ENCODE assay signal across 23 cellular contexts in the genomic region with DNA sequence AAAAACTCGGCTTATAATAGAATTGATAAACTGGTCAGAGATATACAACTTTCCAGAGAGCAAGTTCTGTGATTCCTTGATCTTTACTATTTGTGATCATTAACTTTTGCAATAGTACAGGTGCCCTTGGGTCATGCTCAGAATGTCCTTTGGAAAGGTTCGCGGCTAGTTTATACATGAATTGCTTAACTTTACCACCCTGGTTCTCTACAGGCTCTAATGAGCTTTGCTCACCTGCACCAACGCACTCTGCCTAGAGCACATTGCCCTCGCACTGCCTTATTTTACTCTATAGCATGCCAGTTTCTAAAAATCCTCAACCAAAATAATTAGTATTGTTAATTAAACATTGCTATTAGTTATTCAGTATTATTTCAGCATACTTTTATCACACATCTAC.
DNase-seq lines count a peak whose midpoint lies in the region; ATAC-seq, FAIRE-seq and TF ChIP-seq lines count a peak whose summit lies in the region.
"Had no signal": no experiment of that assay in that cellular context is flagged by ENCODE, and none has a peak within 500 bp of the region (broad histone marks: within the 10 kb centered on the region; RNA-seq: fewer than 3 reads in every experiment).

No MANE protein-coding gene starts in this region.

- no peaks in the 10 kb centered on the region for H3K36me3 Mint-ChIP-seq in activated CD8-positive, alpha-beta memory T cell treated with anti-CD3 and anti-CD28 coated beads, Interleukin-2, amount 10 ng/mL, durations not matched to agents 7 days and 5 days
- H3K36me3 Mint-ChIP-seq: CD8-positive, alpha-beta T cell had no signal

- H4K20me1 ChIP-seq in HepG2 (ENCODE audit: insufficient read depth, low read length), result no peaks in the 10 kb centered on the region
- H4K20me1 ChIP-seq in OCI-LY7 (ENCODE audit: insufficient read depth, low read length), result no peaks in the 10 kb centered on the region
- H4K20me1 ChIP-seq: BLaER1 treated with 17β-estradiol and CSF1 and Interleukin-3, amounts not matched to agents 10 nM and 100 nM had no signal

- TF ChIP-seq RAD21 in liver (IDR thresholded peaks at IDR 0.05) (peak; percentile 54 to 63), HepG2 (CRISPR knock-in tag; IDR thresholded peaks at IDR 0.05) (no peak)

- H3K79me2 ChIP-seq in HepG2 (ENCODE audit: insufficient read depth, low read length) (no peaks in the 10 kb centered on the region), OCI-LY7 (ENCODE audit: insufficient read depth, low read depth, low read length) (no peaks in the 10 kb centered on the region)

- H3K4me1 ChIP-seq in liver (ENCODE audit: control insufficient read depth in 4 of 4, insufficient read depth in 4 of 4, low read length in 3 of 4) (peaks cover 2 to 14% (median 12%) of the 10 kb centered on the region in 4 donors), HepG2 (ENCODE audit: insufficient read depth, low read length) (no peaks in the 10 kb centered on the region), right lobe of liver (peaks cover 0 to 27% (median 11%) of the 10 kb centered on the region in 4 donors), OCI-LY7 (ENCODE audit: insufficient read depth, low read length, poor library complexity, severe bottlenecking) (no peaks in the 10 kb centered on the region)
- H3K4me1 ChIP-seq: A549; BLaER1 treated with 17β-estradiol and CSF1 and Interleukin-3, amounts not matched to agents 10 nM and 100 nM; Caco-2 had no signal

- H3K27ac Mint-ChIP-seq in activated CD8-positive, alpha-beta memory T cell treated with anti-CD3 and anti-CD28 coated beads, Interleukin-2, amount 10 ng/mL, durations not matched to agents 7 days and 5 days, result no peak overlapping the region
- H3K27ac Mint-ChIP-seq: B cell; CD4-positive, alpha-beta T cell; CD8-positive, alpha-beta T cell had no signal

- H3K4me3 Mint-ChIP-seq in activated CD8-positive, alpha-beta memory T cell treated with anti-CD3 and anti-CD28 coated beads, Interleukin-2, amount 10 ng/mL, durations not matched to agents 7 days and 5 days, result no peak overlapping the region
- H3K4me3 Mint-ChIP-seq: B cell; CD4-positive, alpha-beta T cell; CD8-positive, alpha-beta T cell had no signal

- H3K9me3 ChIP-seq in liver (ENCODE audit: control insufficient read depth in 4 of 4, low read length in 3 of 4), result no peaks in the 10 kb centered on the region
- no peaks in the 10 kb centered on the region for H3K9me3 ChIP-seq in HepG2 (ENCODE audit: low read length)
- no peaks in the 10 kb centered on the region for H3K9me3 ChIP-seq in right lobe of liver
- H3K9me3 ChIP-seq in OCI-LY7 (ENCODE audit: low read length), result no peaks in the 10 kb centered on the region
- H3K9me3 ChIP-seq: A549; BLaER1 treated with 17β-estradiol and CSF1 and Interleukin-3, amounts not matched to agents 10 nM and 100 nM; Caco-2 had no signal

- BruUV-seq in HepG2 (replicated peaks; lab: Mats Ljungman, UMichigan) (no TSS peak), OCI-LY7 (replicated peaks; lab: Mats Ljungman, UMichigan) (no TSS peak)

- ATAC-seq in HepG2, result no peak
- ATAC-seq in right lobe of liver, result peak; percentile 98 to 100 (median 100)
- no peak for ATAC-seq in activated CD8-positive, alpha-beta memory T cell treated with anti-CD3 and anti-CD28 coated beads, Interleukin-2, amount 10 ng/mL, durations not matched to agents 7 days and 5 days
- ATAC-seq: A549; CD8-positive, alpha-beta T cell; GM12878 had no signal

- in situ Hi-C loops in HepG2 (cut with HindIII; ENCODE audit: extremely low pct_ligation_motif_present, low pct_unique_long_range_greater_than_20kb), result no loop called here

- H3K36me3 ChIP-seq in liver (ENCODE audit: control insufficient read depth in 4 of 4, insufficient read depth in 3 of 4, low read depth in 1 of 4, low read length in 3 of 4), result no peaks in the 10 kb centered on the region
- no peaks in the 10 kb centered on the region for H3K36me3 ChIP-seq in HepG2 (replicated peaks in 1 of 2; ENCODE audit: control insufficient read depth in 1 of 2, insufficient read depth in 2 of 2, low read length in 2 of 2)
- no peaks in the 10 kb centered on the region for H3K36me3 ChIP-seq in right lobe of liver
- no peaks in the 10 kb centered on the region for H3K36me3 ChIP-seq in OCI-LY7 (ENCODE audit: insufficient read depth, low read length)
- H3K36me3 ChIP-seq: BLaER1 treated with 17β-estradiol and CSF1 and Interleukin-3, amounts not matched to agents 10 nM and 100 nM had no signal

- DNase-seq in HepG2 (ENCODE audit: low spot score), result no peak
- peak; percentile 2 for DNase-seq in left kidney (ENCODE audit: low read depth, low spot score)
- DNase-seq in right lobe of liver, result peak; percentile 34 to 80 (median 60)
- DNase-seq in OCI-LY7 (ENCODE audit: low spot score), result no peak
- DNase-seq in activated CD8-positive, alpha-beta memory T cell treated with anti-CD3 and anti-CD28 coated beads, Interleukin-2, amount 10 ng/mL, durations not matched to agents 7 days and 5 days, result no peak
- DNase-seq in activated CD4-positive, CD25-positive, alpha-beta regulatory T cell (lab: John Stamatoyannopoulos, UW), result no peak
- DNase-seq: AML-193; Caco-2; Calu3; CD4-positive, alpha-beta T cell; CD8-positive, alpha-beta T cell; DMS79 treated with DMSO at 0.1 percent for 48 hours had no signal

- intact Hi-C loops in HepG2 (cut with micrococcal nuclease; ENCODE audit: unreplicated experiment), result no loop called here
- intact Hi-C loops in right lobe of liver (cut with DNase I), result no loop called here
- intact Hi-C loops in OCI-LY7 (cut with micrococcal nuclease; ENCODE audit: unreplicated experiment), result no loop called here

- POLR2A ChIA-PET in HepG2 (lab: Yijun Ruan, JAX), result no interaction called here
- POLR2A ChIA-PET in OCI-LY7 (lab: Charles Lee), result no interaction called here

- no peak overlapping the region for H3K4me3 ChIP-seq in liver (ENCODE audit: low read depth in 1 of 3, low read length in 3 of 3)
- no peak overlapping the region for H3K4me3 ChIP-seq in HepG2 (replicated peaks in 1 of 3; ENCODE audit: insufficient read depth in 1 of 3, low read depth in 2 of 3, low read length in 3 of 3)
- no peak overlapping the region for H3K4me3 ChIP-seq in right lobe of liver
- no peak overlapping the region for H3K4me3 ChIP-seq in OCI-LY7 (ENCODE audit: low read depth, low read length, poor library complexity, severe bottlenecking)
- H3K4me3 ChIP-seq: A549; BLaER1 treated with 17β-estradiol and CSF1 and Interleukin-3, amounts not matched to agents 10 nM and 100 nM; GM12878 had no signal

- TF ChIP-seq POLR2A in HepG2 (IDR thresholded peaks at IDR 0.05; ENCODE audit: insufficient read depth in 1 of 2, low read depth in 2 of 2, low read length in 2 of 2) (no peak), right lobe of liver (IDR thresholded peaks at IDR 0.05) (no peak)

- H3K9me3 Mint-ChIP-seq in activated CD8-positive, alpha-beta memory T cell treated with anti-CD3 and anti-CD28 coated beads, Interleukin-2, amount 10 ng/mL, durations not matched to agents 7 days and 5 days (ENCODE audit: low read depth), result peaks cover 8% of the 10 kb centered on the region

- H3K27me3 ChIP-seq in liver (ENCODE audit: control insufficient read depth in 4 of 4, insufficient read depth in 4 of 4, low read length in 3 of 4) (no peaks in the 10 kb centered on the region), HepG2 (ENCODE audit: control insufficient read depth in 1 of 2, insufficient read depth in 2 of 2, low read length in 2 of 2) (no peaks in the 10 kb centered on the region), right lobe of liver (no peaks in the 10 kb centered on the region)
- H3K27me3 ChIP-seq: BLaER1 treated with 17β-estradiol and CSF1 and Interleukin-3, amounts not matched to agents 10 nM and 100 nM had no signal

- no peaks in the 10 kb centered on the region for H3K4me1 Mint-ChIP-seq in activated CD8-positive, alpha-beta memory T cell treated with anti-CD3 and anti-CD28 coated beads, Interleukin-2, amount 10 ng/mL, durations not matched to agents 7 days and 5 days
- H3K4me1 Mint-ChIP-seq: B cell had no signal

- H3K9ac ChIP-seq in liver (ENCODE audit: low read depth in 1 of 2, low read length in 2 of 2) (peak overlapping the region in 1 of 2 donors; percentile 16), HepG2 (ENCODE audit: insufficient read depth, low read depth, low read length) (no peak overlapping the region)
- H3K9ac ChIP-seq: BLaER1 treated with 17β-estradiol and CSF1 and Interleukin-3, amounts not matched to agents 10 nM and 100 nM had no signal

- H3K9me2 ChIP-seq in OCI-LY7 (ENCODE audit: insufficient read depth, low read length), result no peaks in the 10 kb centered on the region

- no peak for FAIRE-seq in HepG2 (lab: Jason Lieb, UNC)
- FAIRE-seq: A549, D721Med, G401.6, GM12878, GM12892, GM18507 had no signal

- no peaks in the 10 kb centered on the region for H3K27me3 Mint-ChIP-seq in activated CD8-positive, alpha-beta memory T cell treated with anti-CD3 and anti-CD28 coated beads, Interleukin-2, amount 10 ng/mL, durations not matched to agents 7 days and 5 days
- H3K27me3 Mint-ChIP-seq: B cell; CD4-positive, alpha-beta T cell had no signal

- 34% methylated on average over 5 of the region's 5 CpGs for WGBS in liver
- WGBS in HepG2 (ENCODE audit: low lambda C conversion rate), result 3% methylated on average over 5 of the region's 5 CpGs
- WGBS in right lobe of liver (ENCODE audit: insufficient coverage, low coverage, low lambda C conversion rate, missing lambda C conversion rate), result 18% methylated on average over 5 of the region's 5 CpGs

- no peak for TF ChIP-seq CTCF in liver (IDR thresholded peaks at IDR 0.05; ENCODE audit: low read depth, low read length, missing input control)
- no peak for TF ChIP-seq CTCF in HepG2 (CRISPR knock-in tag; IDR thresholded peaks at IDR 0.05)
- TF ChIP-seq CTCF in right lobe of liver (IDR thresholded peaks at IDR 0.05), result no peak
- no peak for TF ChIP-seq CTCF in OCI-LY7 (conservative IDR thresholded peaks at IDR 0.05; ENCODE audit: low read length)

- CTCF ChIA-PET in HepG2 (lab: Yijun Ruan, JAX; ENCODE audit: low intra/inter-chr PET ratio, low total read pairs), result no interaction called here
- CTCF ChIA-PET in OCI-LY7 (lab: Charles Lee; ENCODE audit: unreplicated experiment), result no interaction called here
- CTCF ChIA-PET in activated CD8-positive, alpha-beta memory T cell treated with anti-CD3 and anti-CD28 coated beads, Interleukin-2, amount 10 ng/mL, durations not matched to agents 7 days and 5 days (lab: Charles Lee), result no interaction called here

- H3K4me2 ChIP-seq in HepG2 (ENCODE audit: low read depth, low read length), result no peak overlapping the region
- no peak overlapping the region for H3K4me2 ChIP-seq in OCI-LY7 (ENCODE audit: low read length)
- H3K4me2 ChIP-seq: A549; BLaER1 treated with 17β-estradiol and CSF1 and Interleukin-3, amounts not matched to agents 10 nM and 100 nM had no signal

- H3K27ac ChIP-seq in liver (ENCODE audit: low read depth in 1 of 2, low read length in 2 of 2), result no peak overlapping the region
- H3K27ac ChIP-seq in HepG2 (ENCODE audit: extremely low read length, insufficient read depth, low read length), result no peak overlapping the region
- H3K27ac ChIP-seq in right lobe of liver, result peak overlapping the region in 2 of 3 donors; percentile 11 to 63
- H3K27ac ChIP-seq in OCI-LY7 (ENCODE audit: low read depth, low read length, poor library complexity, severe bottlenecking), result no peak overlapping the region
- H3K27ac ChIP-seq: 22Rv1; A549; BLaER1 treated with 17β-estradiol and CSF1 and Interleukin-3, amounts not matched to agents 10 nM and 100 nM; C4-2B had no signal

- TF ChIP-seq EP300 in HepG2 (IDR thresholded peaks at IDR 0.05; ENCODE audit: low read depth in 2 of 2, low read length in 2 of 2) (no peak), HepG2 (CRISPR knock-in tag; IDR thresholded peaks at IDR 0.05; ENCODE audit: borderline replicate concordance) (no peak)

- H2AFZ ChIP-seq in HepG2 (ENCODE audit: low read length) (no peak overlapping the region), OCI-LY7 (ENCODE audit: low read length) (no peak overlapping the region)

Comparison
In these comparisons a context has a peak if more than half of its experiments do, and no peak if none do; other contexts are left out.
1. H3K27ac ChIP-seq: peak in right lobe of liver (2 of 3); none in liver (0 of 2), HepG2 (single experiment) and OCI-LY7 (single experiment).
2. ATAC-seq: peak in right lobe of liver (4 of 4); none in HepG2 (single experiment) and activated CD8-positive, alpha-beta memory T cell treated with anti-CD3 and anti-CD28 coated beads, Interleukin-2, amount 10 ng/mL, durations not matched to agents 7 days and 5 days (single experiment).
3. DNase-seq: peak in left kidney (single experiment) and right lobe of liver (3 of 3); none in HepG2 (single experiment), OCI-LY7 (single experiment), activated CD8-positive, alpha-beta memory T cell treated with anti-CD3 and anti-CD28 coated beads, Interleukin-2, amount 10 ng/mL, durations not matched to agents 7 days and 5 days (single experiment) and activated CD4-positive, CD25-positive, alpha-beta regulatory T cell (0 of 4).